Comparison of ENCODE assay signal across 17 cellular contexts in genomic region chr11:78331711-78332110, GRCh38.
A peak's percentile ranks its signal among the peaks of the same experiment; 100 is the strongest.
DNase-seq lines count a peak whose midpoint lies in the region; ATAC-seq, FAIRE-seq and TF ChIP-seq lines count a peak whose summit lies in the region.
"Had no signal": no experiment of that assay in that cellular context is flagged by ENCODE, and none has a peak within 500 bp of the region (broad histone marks: within the 10 kb centered on the region; RNA-seq: fewer than 3 reads in every experiment).

No MANE protein-coding gene starts in this region.

- POLR2A ChIA-PET in activated CD8-positive, alpha-beta T cell treated with anti-CD3 and anti-CD28 coated beads, Interleukin-2, amount 10 ng/mL, durations not matched to agents 7 days and 5 days (lab: Charles Lee), result no interaction called here

- peak overlapping the region; percentile 37 for H3K27ac Mint-ChIP-seq in activated CD8-positive, alpha-beta T cell treated with anti-CD3 and anti-CD28 coated beads, Interleukin-2, amount 10 ng/mL, durations not matched to agents 7 days and 5 days
- H3K27ac Mint-ChIP-seq: activated naive CD4-positive, alpha-beta T cell treated with anti-CD3 and anti-CD28 coated beads for 36 hours; CD4-positive, alpha-beta T cell had no signal

- no peak for DNase-seq in activated CD8-positive, alpha-beta T cell treated with anti-CD3 and anti-CD28 coated beads, Interleukin-2, amount 10 ng/mL, durations not matched to agents 7 days and 5 days
- peak; percentile 61 for DNase-seq in islet precursor cell
- DNase-seq in smooth muscle cell (lab: John Stamatoyannopoulos, UW; ENCODE audit: unreplicated experiment), result no peak
- no peak for DNase-seq in D721Med (ENCODE audit: insufficient read length, low spot score)
- DNase-seq in H4 (ENCODE audit: low spot score), result no peak
- DNase-seq in activated CD4-positive, alpha-beta T cell treated with anti-CD3 and anti-CD28 coated beads for 1 hour, result no peak
- DNase-seq in GM13977 (ENCODE audit: low spot score), result no peak
- DNase-seq: activated CD4-positive, alpha-beta T cell treated with anti-CD3 and anti-CD28 coated beads, Interleukin-2, amount 50 U/mL, for 4 hours; activated naive CD4-positive, alpha-beta T cell treated with anti-CD3 and anti-CD28 coated beads for 36 hours; CD4-positive, alpha-beta T cell; NCI-H2081; NCI-H748 treated with DMSO at 0.1 percent for 48 hours; stimulated activated CD4-positive, alpha-beta T cell treated with anti-CD3 and anti-CD28 coated beads, Interleukin-2, amount 100 ng/mL, for 24 hours; stimulated activated CD8-positive, alpha-beta memory T cell treated with anti-CD3 and anti-CD28 coated beads, Interleukin-4, amount 100 ng/mL, for 48 hours had no signal

- peaks cover 24% of the 10 kb centered on the region for H3K9me3 Mint-ChIP-seq in activated CD8-positive, alpha-beta T cell treated with anti-CD3 and anti-CD28 coated beads, Interleukin-2, amount 10 ng/mL, durations not matched to agents 7 days and 5 days (ENCODE audit: insufficient read depth)
- H3K9me3 Mint-ChIP-seq: activated naive CD4-positive, alpha-beta T cell treated with anti-CD3 and anti-CD28 coated beads for 36 hours; CD4-positive, alpha-beta T cell had no signal

- peaks cover 5% of the 10 kb centered on the region for H3K36me3 ChIP-seq in smooth muscle cell (ENCODE audit: low read depth)

- in situ Hi-C loops in GM13977 (cut with MboI; ENCODE audit: low pct_unique_long_range_greater_than_20kb, low sequenced_read_pairs, unreplicated experiment), result no loop called here

- H4K20me1 ChIP-seq in smooth muscle cell (ENCODE audit: low read depth), result no peaks in the 10 kb centered on the region

- H3K79me2 ChIP-seq in smooth muscle cell (ENCODE audit: low read depth), result peaks cover 87% of the 10 kb centered on the region

- peak overlapping the region; percentile 70 for H3K27ac ChIP-seq in smooth muscle cell (ENCODE audit: low read depth)

- peak overlapping the region; percentile 35 for H2AFZ ChIP-seq in smooth muscle cell (ENCODE audit: low read depth)

- 28% methylated on average over 3 of the region's 3 CpGs for WGBS in smooth muscle cell (ENCODE audit: low lambda C conversion rate)

- no peaks in the 10 kb centered on the region for H3K27me3 Mint-ChIP-seq in activated CD8-positive, alpha-beta T cell treated with anti-CD3 and anti-CD28 coated beads, Interleukin-2, amount 10 ng/mL, durations not matched to agents 7 days and 5 days (ENCODE audit: low read depth)
- H3K27me3 Mint-ChIP-seq: CD4-positive, alpha-beta T cell had no signal

- H3F3A ChIP-seq in smooth muscle cell (ENCODE audit: low read depth), result no peaks in the 10 kb centered on the region

- H3K4me3 Mint-ChIP-seq in activated CD8-positive, alpha-beta T cell treated with anti-CD3 and anti-CD28 coated beads, Interleukin-2, amount 10 ng/mL, durations not matched to agents 7 days and 5 days, result no peak overlapping the region
- H3K4me3 Mint-ChIP-seq: activated naive CD4-positive, alpha-beta T cell treated with anti-CD3 and anti-CD28 coated beads for 36 hours; CD4-positive, alpha-beta T cell had no signal

- no peak overlapping the region for H3K4me3 ChIP-seq in smooth muscle cell

- no peaks in the 10 kb centered on the region for H3K27me3 ChIP-seq in smooth muscle cell (ENCODE audit: low read depth)

- H3K36me3 Mint-ChIP-seq in activated CD8-positive, alpha-beta T cell treated with anti-CD3 and anti-CD28 coated beads, Interleukin-2, amount 10 ng/mL, durations not matched to agents 7 days and 5 days (ENCODE audit: low read depth), result peaks cover 32% of the 10 kb centered on the region

- ATAC-seq in HG02610 (IDR thresholded peaks at IDR 0.05; ENCODE audit: unreplicated experiment), result peak; percentile 10
- ATAC-seq in activated CD8-positive, alpha-beta T cell treated with anti-CD3 and anti-CD28 coated beads, Interleukin-2, amount 10 ng/mL, durations not matched to agents 7 days and 5 days, result peak; percentile 23

- no peak for FAIRE-seq in D721Med (lab: Jason Lieb, UNC)
- FAIRE-seq: endometrium, frontal cortex had no signal

- H3K9ac ChIP-seq in smooth muscle cell (ENCODE audit: low read depth), result no peak overlapping the region

- peaks cover 17% of the 10 kb centered on the region for H3K4me1 ChIP-seq in smooth muscle cell (ENCODE audit: low read depth)

- no peaks in the 10 kb centered on the region for H3K9me3 ChIP-seq in smooth muscle cell (replicated peaks; ENCODE audit: low read depth)

- CTCF ChIA-PET in activated CD8-positive, alpha-beta T cell treated with anti-CD3 and anti-CD28 coated beads, Interleukin-2, amount 10 ng/mL, durations not matched to agents 7 days and 5 days (lab: Charles Lee), result interaction anchor here (1.3 kb wide), 1 partner anchor 233 kb away, joined by 5 read pairs; no protein-coding TSS in a partner anchor

- TF ChIP-seq CTCF in smooth muscle cell (IDR thresholded peaks at IDR 0.05; ENCODE audit: borderline replicate concordance, insufficient read depth, poor library complexity, severe bottlenecking) (no peak), D721Med (IDR thresholded peaks at IDR 0.05; ENCODE audit: insufficient read depth, missing control alignments) (no peak), GM13977 (IDR thresholded peaks at IDR 0.05; ENCODE audit: extremely low read depth, insufficient read depth, missing control alignments) (no peak)

- peak overlapping the region; percentile 51 for H3K4me2 ChIP-seq in smooth muscle cell

- H3K4me1 Mint-ChIP-seq in activated CD8-positive, alpha-beta T cell treated with anti-CD3 and anti-CD28 coated beads, Interleukin-2, amount 10 ng/mL, durations not matched to agents 7 days and 5 days (ENCODE audit: low read depth), result peaks cover 39% of the 10 kb centered on the region
